21 cellular contexts compared by ENCODE assay signal in genomic region chr2:176170606-176171005, GRCh38. TPM values are rescaled to one million over a fixed set of nuclear protein-coding genes. Genes with fewer than 3 reads are reported as not detected.
DNase-seq lines count a peak whose midpoint lies in the region; ATAC-seq, FAIRE-seq and TF ChIP-seq lines count a peak whose summit lies in the region.
"Had no signal": no experiment of that assay in that cellular context is flagged by ENCODE, and none has a peak within 500 bp of the region (broad histone marks: within the 10 kb centered on the region; RNA-seq: fewer than 3 reads in every experiment).

No MANE protein-coding gene starts in this region.

- H3K36me3 ChIP-seq in astrocyte (ENCODE audit: insufficient read depth, low read length) = no peaks in the 10 kb centered on the region
- H3K36me3 ChIP-seq in mucosa of descending colon (ENCODE audit: low read depth) = no peaks in the 10 kb centered on the region
- H3K36me3 ChIP-seq in SJCRH30 = no peaks in the 10 kb centered on the region

- ATAC-seq in mucosa of descending colon (peak; percentile 19), GM19351 (IDR thresholded peaks at IDR 0.05; ENCODE audit: unreplicated experiment) (no peak), GM19324 (IDR thresholded peaks at IDR 0.05; ENCODE audit: low FRiP score, unreplicated experiment) (no peak)

- no peak for TF ChIP-seq POLR2A in H54 (IDR thresholded peaks at IDR 0.05; ENCODE audit: low read depth, low read length)

- TF ChIP-seq CTCF in astrocyte (IDR thresholded peaks at IDR 0.05; ENCODE audit: insufficient read depth, low read depth, low read length) (no peak), mucosa of descending colon (IDR thresholded peaks at IDR 0.05) (no peak)

- H3K27ac Mint-ChIP-seq in astrocyte (ENCODE audit: unreplicated experiment) = no peak overlapping the region
- H3K27ac Mint-ChIP-seq: CD14-positive monocyte, IgD-negative memory B cell had no signal

- no peaks in the 10 kb centered on the region for H3K79me2 ChIP-seq in astrocyte (ENCODE audit: insufficient read depth, low read length)

- H3K4me3 ChIP-seq in astrocyte (ENCODE audit: insufficient read depth, low read depth, low read length) (no peak overlapping the region), mucosa of descending colon (no peak overlapping the region), SJCRH30 (no peak overlapping the region)

- peaks cover 61% of the 10 kb centered on the region for H3K27me3 ChIP-seq in astrocyte (ENCODE audit: insufficient read depth, low read length)
- 0 out of 2 replicates have a peak, but pooled peaks cover 5% of the 10 kb centered on the region for H3K27me3 ChIP-seq in SJCRH30

- peak; percentile 55 for FAIRE-seq in H54 (lab: Jason Lieb, UNC)
- no peak for FAIRE-seq in astrocyte (lab: Jason Lieb, UNC)

- no peaks in the 10 kb centered on the region for H3K36me3 Mint-ChIP-seq in astrocyte (ENCODE audit: low read depth, unreplicated experiment)
- H3K36me3 Mint-ChIP-seq: CD14-positive monocyte had no signal

- H3K9me3 ChIP-seq in astrocyte (ENCODE audit: insufficient read depth, low read depth, low read length) = no peaks in the 10 kb centered on the region
- H3K9me3 ChIP-seq in mucosa of descending colon = no peaks in the 10 kb centered on the region
- no peaks in the 10 kb centered on the region for H3K9me3 ChIP-seq in SJCRH30 (replicated peaks)

- no peak overlapping the region for H3K4me2 ChIP-seq in astrocyte (ENCODE audit: low read length)

- H3K9me3 Mint-ChIP-seq in astrocyte (ENCODE audit: unreplicated experiment) = peaks cover 15% of the 10 kb centered on the region

- DNase-seq in H54 (ENCODE audit: insufficient read length, low spot score) = no peak
- DNase-seq in astrocyte (ENCODE audit: low read depth) = peak; percentile 57
- no peak for DNase-seq in mucosa of descending colon
- no peak for DNase-seq in SJCRH30
- DNase-seq: ACHN, AML-193, COR-L47, Kasumi-1, MM.1S, NCI-H1092 treated with DMSO at 0.1 percent for 48 hours, NCI-H2081 treated with DMSO at 0.1 percent for 48 hours, NCI-H226, NCI-H524 treated with DMSO at 0.1 percent for 48 hours, OCI-M1, SHP77 treated with DMSO at 0.1 percent for 48 hours had no signal

- intact Hi-C loops in mucosa of descending colon (cut with DNase I, micrococcal nuclease) = no loop called here

- peaks cover 4% of the 10 kb centered on the region for H3K4me1 ChIP-seq in astrocyte (ENCODE audit: insufficient read depth, low read length)
- peaks cover 11% of the 10 kb centered on the region for H3K4me1 ChIP-seq in mucosa of descending colon (ENCODE audit: low read depth)
- no peaks in the 10 kb centered on the region for H3K4me1 ChIP-seq in SJCRH30

- H3K9ac ChIP-seq in astrocyte (ENCODE audit: low read length) = no peak overlapping the region

- H3K4me1 Mint-ChIP-seq in astrocyte (ENCODE audit: low read depth, unreplicated experiment) = peaks cover 9% of the 10 kb centered on the region

- H4K20me1 ChIP-seq in astrocyte (ENCODE audit: insufficient read depth, low read length) = no peaks in the 10 kb centered on the region

- no peak overlapping the region for H3K4me3 Mint-ChIP-seq in astrocyte (ENCODE audit: unreplicated experiment)
- H3K4me3 Mint-ChIP-seq: IgD-negative memory B cell had no signal

- H2AFZ ChIP-seq in astrocyte (ENCODE audit: low read depth, low read length) = no peak overlapping the region

- H3K27me3 Mint-ChIP-seq in astrocyte (ENCODE audit: low read depth, unreplicated experiment) = peaks cover 79% of the 10 kb centered on the region

- H3K27ac ChIP-seq in astrocyte (ENCODE audit: low read depth, low read length) (no peak overlapping the region), SJCRH30 (no peak overlapping the region)

RNA-seq across cellular contexts. Expression of gene HOXD3, which starts 13.5 kb away (rescaled TPM):
- not detected in 2 replicates for total RNA-seq in astrocyte
- total RNA-seq in mucosa of descending colon = 1 to 10 TPM; 5.8 to 7.0 (median 6.0) TPM
- not detected in 2 replicates for total RNA-seq in SJCRH30 (2014; rRNA removed; shearing (Covaris generic))
- total RNA-seq: H7, HT1080 had no signal

RNA-seq across cellular contexts. Expression of gene HOXD1, which starts 17.9 kb away (rescaled TPM):
- total RNA-seq in astrocyte (not detected in 2 replicates), mucosa of descending colon (1 to 10 TPM; 2.2 to 5.9 (median 4.6) TPM)
- 0.06 TPM in 1 of 2 replicates, not detected in the other for total RNA-seq in SJCRH30 (2014; rRNA removed; shearing (Covaris generic))
- total RNA-seq: H7, HT1080 had no signal

RNA-seq across cellular contexts. Expression of gene HOXD4, which starts 19.3 kb away (rescaled TPM):
- total RNA-seq in astrocyte (not detected in 2 replicates), mucosa of descending colon (1 to 10 TPM; 4.7 to 6.5 (median 5.9) TPM)
- not detected in 2 replicates for total RNA-seq in SJCRH30 (2014; rRNA removed; shearing (Covaris generic))
- total RNA-seq: H7, HT1080 had no signal

RNA-seq across cellular contexts. Expression of gene HOXD8, which starts 41.1 kb away (rescaled TPM):
- total RNA-seq in astrocyte (not detected in 2 replicates), mucosa of descending colon (10 to 100 TPM in 1 of 3 donors, 1 to 10 TPM in 2; 4.9 to 13.8 (median 5.6) TPM)
- total RNA-seq in SJCRH30 (2014; rRNA removed; shearing (Covaris generic)) = 8.6 and 9.9 TPM in 2 replicates
- total RNA-seq: H7 had no signal

RNA-seq across cellular contexts. Expression of gene HOXD9, which starts 48.1 kb away (rescaled TPM):
- total RNA-seq in astrocyte (not detected in 2 replicates), mucosa of descending colon (1 to 10 TPM; 2.1 to 5.6 (median 2.2) TPM)
- total RNA-seq in SJCRH30 (2014; rRNA removed; shearing (Covaris generic)) = 3.9 and 4.4 TPM in 2 replicates
